15 cellular contexts compared by ENCODE assay signal in genomic region chr1:89705901-89706699, GRCh38.
DNase-seq lines count a peak whose midpoint lies in the region; ATAC-seq and TF ChIP-seq lines count a peak whose summit lies in the region.
"Had no signal": no experiment of that assay in that cellular context is flagged by ENCODE, and none has a peak within 500 bp of the region (broad histone marks: within the 10 kb centered on the region; RNA-seq: fewer than 3 reads in every experiment).

No MANE protein-coding gene starts in this region.

- peaks cover 23% of the 10 kb centered on the region for H3K4me1 ChIP-seq in GM23338 (ENCODE audit: insufficient read depth)

- H3K4me3 Mint-ChIP-seq in T-helper 1 cell treated with Interleukin-12 subunit alpha and Interleukin-12 subunit beta and Interleukin-4 antibody, amounts not matched to agents 30 μg/mL and 1 μg/mL, for 36 hours: no peak overlapping the region
- H3K4me3 Mint-ChIP-seq in GM23338: no peak overlapping the region
- H3K4me3 Mint-ChIP-seq: activated CD4-positive, alpha-beta T cell treated with anti-CD3 and anti-CD28 coated beads for 36 hours; stimulated activated effector memory CD8-positive, alpha-beta T cell treated with anti-CD3 and anti-CD28 coated beads, Interleukin-12 subunit alpha, Interleukin-12 subunit beta, amount 100 ng/mL, for 72 hours had no signal

- no peaks in the 10 kb centered on the region for H3F3A ChIP-seq in GM23338 (replicated peaks; ENCODE audit: low read depth)

- no peak overlapping the region for H3K27ac ChIP-seq in GM23338 (ENCODE audit: low read depth)

- H3K27me3 ChIP-seq in GM23338 (ENCODE audit: insufficient read depth): no peaks in the 10 kb centered on the region

- peaks cover 6% of the 10 kb centered on the region for H3K9me3 Mint-ChIP-seq in T-helper 1 cell treated with Interleukin-12 subunit alpha and Interleukin-12 subunit beta and Interleukin-4 antibody, amounts not matched to agents 30 μg/mL and 1 μg/mL, for 36 hours
- H3K9me3 Mint-ChIP-seq in GM23338: no peaks in the 10 kb centered on the region
- H3K9me3 Mint-ChIP-seq: stimulated activated effector memory CD8-positive, alpha-beta T cell treated with anti-CD3 and anti-CD28 coated beads, Interleukin-12 subunit alpha, Interleukin-12 subunit beta, amount 100 ng/mL, for 72 hours had no signal

- DNase-seq in T-helper 1 cell (no peak), GM23338 (ENCODE audit: low spot score) (no peak), iris pigment epithelial cell (ENCODE audit: low read depth) (peak; percentile 18), H4 (ENCODE audit: low spot score) (no peak), inferior parietal cortex (ENCODE audit: extremely low spot score) (no peak), DMS79 (lab: John Stamatoyannopoulos, UW) (no peak)
- DNase-seq: activated CD4-positive, alpha-beta T cell treated with anti-CD3 and anti-CD28 coated beads for 36 hours; DMS153; foreskin melanocyte; NCI-H226; stimulated activated CD4-positive, alpha-beta T cell treated with anti-CD3 and anti-CD28 coated beads, Interleukin-15, amount 100 ng/mL, for 24 hours had no signal

- H3K4me3 ChIP-seq in GM23338: no peak overlapping the region

- H3K27ac Mint-ChIP-seq in T-helper 1 cell treated with Interleukin-12 subunit alpha and Interleukin-12 subunit beta and Interleukin-4 antibody, amounts not matched to agents 30 μg/mL and 1 μg/mL, for 36 hours: peak overlapping the region; percentile 31
- no peak overlapping the region for H3K27ac Mint-ChIP-seq in GM23338
- H3K27ac Mint-ChIP-seq: activated CD4-positive, alpha-beta T cell treated with anti-CD3 and anti-CD28 coated beads for 36 hours; stimulated activated effector memory CD8-positive, alpha-beta T cell treated with anti-CD3 and anti-CD28 coated beads, Interleukin-12 subunit alpha, Interleukin-12 subunit beta, amount 100 ng/mL, for 72 hours had no signal

- 0 out of 2 replicates have a peak, but pooled peaks cover 4% of the 10 kb centered on the region for H3K9me2 ChIP-seq in GM23338 (ENCODE audit: insufficient read depth)

- H3K36me3 Mint-ChIP-seq in T-helper 1 cell treated with Interleukin-12 subunit alpha and Interleukin-12 subunit beta and Interleukin-4 antibody, amounts not matched to agents 30 μg/mL and 1 μg/mL, for 36 hours (ENCODE audit: low read depth): peaks cover 50% of the 10 kb centered on the region
- no peaks in the 10 kb centered on the region for H3K36me3 Mint-ChIP-seq in GM23338 (ENCODE audit: low read depth)

- peaks cover 25% of the 10 kb centered on the region for H3K4me1 Mint-ChIP-seq in T-helper 1 cell treated with Interleukin-12 subunit alpha and Interleukin-12 subunit beta and Interleukin-4 antibody, amounts not matched to agents 30 μg/mL and 1 μg/mL, for 36 hours (ENCODE audit: low read depth)
- peaks cover 24% of the 10 kb centered on the region for H3K4me1 Mint-ChIP-seq in GM23338

- ATAC-seq in GM23338: no peak
- ATAC-seq in HG03520 (IDR thresholded peaks at IDR 0.05; ENCODE audit: unreplicated experiment): peak; percentile 56
- ATAC-seq: activated CD4-positive, alpha-beta T cell treated with anti-CD3 and anti-CD28 coated beads for 36 hours; left lobe of liver; stimulated activated effector memory CD8-positive, alpha-beta T cell treated with anti-CD3 and anti-CD28 coated beads, Interleukin-12 subunit alpha, Interleukin-12 subunit beta, amount 100 ng/mL, for 72 hours had no signal

- no peak overlapping the region for H2AFZ ChIP-seq in GM23338

- no peaks in the 10 kb centered on the region for H4K20me1 ChIP-seq in GM23338 (replicated peaks; ENCODE audit: insufficient read depth)

- no peaks in the 10 kb centered on the region for H3K27me3 Mint-ChIP-seq in T-helper 1 cell treated with Interleukin-12 subunit alpha and Interleukin-12 subunit beta and Interleukin-4 antibody, amounts not matched to agents 30 μg/mL and 1 μg/mL, for 36 hours (ENCODE audit: low read depth)
- peaks cover 3% of the 10 kb centered on the region for H3K27me3 Mint-ChIP-seq in GM23338 (ENCODE audit: insufficient read depth, low read depth, poor library complexity)
- H3K27me3 Mint-ChIP-seq: activated CD4-positive, alpha-beta T cell treated with anti-CD3 and anti-CD28 coated beads for 36 hours had no signal

- no peaks in the 10 kb centered on the region for H3K36me3 ChIP-seq in GM23338 (ENCODE audit: insufficient read depth)

- H3K79me2 ChIP-seq in GM23338 (replicated peaks; ENCODE audit: insufficient read depth): no peaks in the 10 kb centered on the region

- peak overlapping the region; percentile 11; the same call in 1 of the 2 replicates for H3K4me2 ChIP-seq in GM23338

- TF ChIP-seq CTCF in GM23338 (conservative IDR thresholded peaks at IDR 0.05; ENCODE audit: low read depth in 2 of 2): no peak

TF ChIP-seq in GM23338, 12 proteins besides CTCF, POLR2A, EP300 and RAD21 (continues in another document):
- no peak for TF ChIP-seq ZNF462 (CRISPR knock-in tag; IDR thresholded peaks at IDR 0.05)
- TF ChIP-seq CREB1 (CRISPR knock-in tag; IDR thresholded peaks at IDR 0.05; ENCODE audit: low read depth): no peak
- TF ChIP-seq EZH2phosphoT487 (IDR thresholded peaks at IDR 0.05; ENCODE audit: unreplicated experiment): no peak
- no peak for TF ChIP-seq STAT1 (IDR thresholded peaks at IDR 0.05; ENCODE audit: unreplicated experiment)
- no peak for TF ChIP-seq POLR2AphosphoS5 (IDR thresholded peaks at IDR 0.05; ENCODE audit: low read depth)
- TF ChIP-seq NANOG (IDR thresholded peaks at IDR 0.05; ENCODE audit: borderline replicate concordance): no peak
- TF ChIP-seq EZH2 (IDR thresholded peaks at IDR 0.05; ENCODE audit: low read depth, unreplicated experiment): no peak
- TF ChIP-seq ZNF114 (CRISPR knock-in tag; IDR thresholded peaks at IDR 0.05): no peak
